27 cellular contexts compared by ENCODE assay signal in the genomic region with DNA sequence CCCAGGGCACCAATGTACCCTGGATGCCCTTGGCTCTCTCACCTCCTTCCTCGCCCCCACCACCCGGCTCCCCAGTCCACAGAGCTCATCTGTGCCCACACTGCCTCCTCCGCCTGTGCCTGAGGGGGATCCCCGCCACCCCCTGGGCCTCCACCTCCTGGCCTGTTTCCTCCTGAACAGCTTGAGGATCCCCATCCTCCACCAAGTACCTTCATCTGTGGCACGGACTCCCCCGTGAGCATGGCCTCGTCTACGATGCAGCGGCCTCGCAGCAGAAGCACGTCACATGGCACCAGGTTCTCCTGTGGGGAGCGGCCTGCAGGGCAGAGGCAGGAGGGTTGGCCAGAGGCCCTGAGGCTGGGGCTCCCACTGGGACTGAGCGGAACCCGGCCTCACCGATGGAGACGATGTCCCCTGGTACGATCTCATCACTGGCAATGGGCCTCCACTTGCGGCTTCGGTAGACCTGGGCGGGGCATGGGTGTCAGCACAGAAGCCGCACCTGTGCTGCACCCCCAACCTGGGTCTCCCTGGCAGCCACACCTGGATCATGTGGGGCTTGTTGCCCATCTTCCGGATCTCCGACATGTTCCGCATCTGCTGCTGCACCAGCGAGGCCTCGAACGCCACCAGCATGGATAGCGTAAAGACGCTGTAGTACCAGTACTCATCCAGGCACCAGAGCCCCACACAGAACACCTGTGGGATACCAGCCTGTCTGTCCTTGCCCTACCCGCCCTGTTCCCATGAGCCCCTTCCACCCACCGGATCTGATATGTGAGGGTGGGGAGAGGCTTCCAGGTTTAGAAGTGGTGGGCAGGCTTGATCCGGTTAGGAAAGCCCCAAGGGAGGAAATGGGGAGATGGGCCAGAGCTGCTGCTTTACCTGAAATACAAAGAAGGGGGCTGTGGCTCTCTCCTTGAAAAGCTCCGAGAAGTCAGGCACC. TPM values are rescaled to one million over a fixed set of nuclear protein-coding genes. Genes with fewer than 3 reads are reported as not detected.
DNase-seq lines count a peak whose midpoint lies in the region; ATAC-seq, FAIRE-seq and TF ChIP-seq lines count a peak whose summit lies in the region.
"Had no signal": no experiment of that assay in that cellular context is flagged by ENCODE, and none has a peak within 500 bp of the region (broad histone marks: within the 10 kb centered on the region; RNA-seq: fewer than 3 reads in every experiment).

No MANE protein-coding gene starts in this region.

- intact Hi-C loops in A673 (cut with micrococcal nuclease; ENCODE audit: unreplicated experiment) = no loop called here
- intact Hi-C loops in head of caudate nucleus (cut with DNase I) = no loop called here

- no TSS peak for BruUV-seq in A673 (replicated peaks; lab: Mats Ljungman, UMichigan)

- H3K27ac Mint-ChIP-seq in nephron progenitor cell = peak overlapping the region; percentile 15
- H3K27ac Mint-ChIP-seq: activated CD4-positive, alpha-beta T cell treated with anti-CD3 and anti-CD28 coated beads, Interleukin-2, amount 10 ng/mL, durations not matched to agents 7 days and 5 days; activated naive CD8-positive, alpha-beta T cell; dendritic cell treated with granulocyte-macrophage colony-stimulating factor and Interleukin-4, amounts not matched to agents 40 ng/mL and 50 ng/mL, for 4 days; neural progenitor cell had no signal

- H3K4me3 Mint-ChIP-seq in nephron progenitor cell = no peak overlapping the region
- H3K4me3 Mint-ChIP-seq: activated CD4-positive, alpha-beta T cell treated with anti-CD3 and anti-CD28 coated beads, Interleukin-2, amount 10 ng/mL, durations not matched to agents 7 days and 5 days; activated naive CD8-positive, alpha-beta T cell; dendritic cell treated with granulocyte-macrophage colony-stimulating factor and Interleukin-4, amounts not matched to agents 40 ng/mL and 50 ng/mL, for 4 days; neural progenitor cell had no signal

- H3K9me3 ChIP-seq in A673 (ENCODE audit: low read depth, low read length, poor library complexity, severe bottlenecking) = no peaks in the 10 kb centered on the region
- H3K9me3 ChIP-seq: HAP-1, psoas muscle, suprapubic skin, uterus had no signal

- no peaks in the 10 kb centered on the region for H3K27me3 Mint-ChIP-seq in nephron progenitor cell (ENCODE audit: low read depth, poor library complexity)
- H3K27me3 Mint-ChIP-seq: activated CD4-positive, alpha-beta T cell treated with anti-CD3 and anti-CD28 coated beads, Interleukin-2, amount 10 ng/mL, durations not matched to agents 7 days and 5 days; activated naive CD8-positive, alpha-beta T cell; CD4-positive, CD25-positive, alpha-beta regulatory T cell; dendritic cell treated with granulocyte-macrophage colony-stimulating factor and Interleukin-4, amounts not matched to agents 40 ng/mL and 50 ng/mL, for 4 days had no signal

- peaks cover 37% of the 10 kb centered on the region for H3K36me3 Mint-ChIP-seq in nephron progenitor cell (ENCODE audit: low read depth)

- H3K4me3 ChIP-seq in A673 (ENCODE audit: low read depth, low read length, poor library complexity, severe bottlenecking) = no peak overlapping the region
- H3K4me3 ChIP-seq: HAP-1, lung, neural progenitor cell, psoas muscle, suprapubic skin, uterus had no signal

- TF ChIP-seq CTCF in A673 (conservative IDR thresholded peaks at IDR 0.05; ENCODE audit: low read depth, low read length) (no peak), D721Med (IDR thresholded peaks at IDR 0.05; ENCODE audit: insufficient read depth, missing control alignments) (no peak), nephron progenitor cell (IDR thresholded peaks at IDR 0.05) (no peak)

- no peaks in the 10 kb centered on the region for H3K9me3 Mint-ChIP-seq in nephron progenitor cell
- H3K9me3 Mint-ChIP-seq: activated CD4-positive, alpha-beta T cell treated with anti-CD3 and anti-CD28 coated beads, Interleukin-2, amount 10 ng/mL, durations not matched to agents 7 days and 5 days; dendritic cell treated with granulocyte-macrophage colony-stimulating factor and Interleukin-4, amounts not matched to agents 40 ng/mL and 50 ng/mL, for 4 days; neural progenitor cell had no signal

- peaks cover 8% of the 10 kb centered on the region for H3K4me1 Mint-ChIP-seq in nephron progenitor cell

- H3K27ac ChIP-seq in A673 (ENCODE audit: low read depth, low read length, poor library complexity, severe bottlenecking) = peak overlapping the region; percentile 47
- H3K27ac ChIP-seq: neural progenitor cell, psoas muscle, suprapubic skin, uterus had no signal

- H3K36me3 ChIP-seq in A673 (ENCODE audit: insufficient read depth, low read length, poor library complexity, severe bottlenecking) = peaks cover 69% of the 10 kb centered on the region
- H3K36me3 ChIP-seq: neural progenitor cell, uterus had no signal

- H3K27me3 ChIP-seq in A673 (replicated peaks; ENCODE audit: insufficient read depth, low read depth, low read length, poor library complexity) = no peaks in the 10 kb centered on the region
- H3K27me3 ChIP-seq: neural progenitor cell, suprapubic skin, uterus had no signal

- ATAC-seq in HG02938 (IDR thresholded peaks at IDR 0.05; ENCODE audit: unreplicated experiment) (no peak), GM18873 (IDR thresholded peaks at IDR 0.05; ENCODE audit: low FRiP score, unreplicated experiment) (no peak)
- ATAC-seq: psoas muscle had no signal

- CTCF ChIA-PET in A673 (lab: Charles Lee) = no interaction called here

- DNase-seq in A673 (ENCODE audit: low spot score) = no peak
- peak; percentile 20 for DNase-seq in D721Med (ENCODE audit: insufficient read length, low spot score)
- DNase-seq in HuH-7.5 (ENCODE audit: low spot score) = peak; percentile 18
- no peak for DNase-seq in nephron progenitor cell
- DNase-seq in NCI-H345 (lab: John Stamatoyannopoulos, UW) = no peak
- DNase-seq in head of caudate nucleus = no peak
- DNase-seq: activated CD4-positive, alpha-beta T cell treated with anti-CD3 and anti-CD28 coated beads, Interleukin-2, amount 10 ng/mL, durations not matched to agents 7 days and 5 days; activated T-cell treated with anti-CD3 and anti-CD28 coated beads, Interleukin-2, amount 50 U/mL, for 48 hours; CD4-positive, CD25-positive, alpha-beta regulatory T cell; central memory CD4-positive, alpha-beta T cell; NCI-H1092; NCI-H1930; NCI-H226; NCI-H748 treated with DMSO at 0.1 percent for 48 hours; stimulated activated CD4-positive, alpha-beta T cell treated with anti-CD3 and anti-CD28 coated beads, Interleukin-1b, Interleukin-23, amount 100 ng/mL, for 48 hours; T-helper 9 cell; uterus had no signal

- POLR2A ChIA-PET in A673 (lab: Charles Lee; ENCODE audit: low non-redundant PET) = no interaction called here

- no peak for FAIRE-seq in D721Med (lab: Jason Lieb, UNC)
- FAIRE-seq: endometrium had no signal

- H3K4me1 ChIP-seq in A673 (ENCODE audit: insufficient read depth, low read length, poor library complexity, severe bottlenecking) = peaks cover under 1% of the 10 kb centered on the region
- H3K4me1 ChIP-seq: uterus had no signal

RNA-seq across cellular contexts. Expression of gene ATP13A1, which starts 6.8 kb away (rescaled TPM):
- total RNA-seq in A673 (2021) = 88.1 and 94.4 TPM in 2 replicates

RNA-seq across cellular contexts. Expression of gene ZNF101, which starts 11.9 kb away (rescaled TPM):
- total RNA-seq in A673 (2021) = 14.5 and 17.7 TPM in 2 replicates

RNA-seq across cellular contexts. Expression of gene GMIP, which starts 13.3 kb away (rescaled TPM):
- total RNA-seq in A673 (2021) = 9.0 and 10.9 TPM in 2 replicates

RNA-seq across cellular contexts. Expression of gene LPAR2, which starts 28.7 kb away (rescaled TPM):
- 17.2 and 20.6 TPM in 2 replicates for total RNA-seq in A673 (2021)

RNA-seq across cellular contexts. Expression of gene PBX4, which starts 38.2 kb away (rescaled TPM):
- total RNA-seq in A673 (2021) = 3.1 and 4.6 TPM in 2 replicates

Comparison
In these comparisons a context has a peak if more than half of its experiments do, and no peak if none do; other contexts are left out.
1. DNase-seq: peak in D721Med (single experiment) and HuH-7.5 (single experiment); none in A673 (single experiment), nephron progenitor cell (single experiment), NCI-H345 (single experiment) and head of caudate nucleus (0 of 42).